ENCODE assay signal across 8 cellular contexts in the genomic region with DNA sequence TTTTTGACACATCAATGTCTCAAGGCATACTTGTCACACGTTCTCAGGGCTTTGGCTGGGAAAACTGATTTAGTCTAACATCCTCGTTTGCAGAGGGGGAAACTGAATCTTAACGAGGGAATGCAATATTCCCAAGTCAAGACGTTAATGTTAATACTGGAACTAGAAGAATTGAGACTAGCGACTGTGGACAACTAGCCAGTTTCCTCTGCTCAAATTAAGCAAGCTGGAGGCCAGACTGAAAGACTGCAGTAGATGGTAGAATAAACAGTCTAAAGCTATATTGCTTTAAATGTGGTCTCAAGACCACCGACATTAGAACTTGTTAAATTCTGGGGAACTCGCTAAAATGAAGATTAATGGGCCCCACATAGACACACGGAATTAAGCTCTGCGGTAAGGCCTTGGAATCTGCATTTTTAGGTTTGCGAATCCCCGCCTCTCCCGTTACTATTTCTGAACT. TPM values are rescaled to one million over a fixed set of nuclear protein-coding genes. Genes with fewer than 3 reads are reported as not detected.
DNase-seq lines count a peak whose midpoint lies in the region; ATAC-seq lines count a peak whose summit lies in the region.

No MANE protein-coding gene starts in this region.

- H3K27ac ChIP-seq in iPS-20b (ENCODE audit: low read length) = peak overlapping the region; percentile 33
- peak overlapping the region; percentile 81 for H3K27ac ChIP-seq in subcutaneous abdominal adipose tissue (ENCODE audit: low read depth, low read length)

- H3K27ac Mint-ChIP-seq in activated naive CD8-positive, alpha-beta T cell treated with anti-CD3 and anti-CD28 coated beads for 36 hours = peak overlapping the region; percentile 96

- peak overlapping the region; percentile 98 for H3K9ac ChIP-seq in iPS-20b (ENCODE audit: low read depth, low read length)
- peak overlapping the region; percentile 3 to 98 (median 83) for H3K9ac ChIP-seq in subcutaneous abdominal adipose tissue (ENCODE audit: low read length in 5 of 5)

- H3K4me3 ChIP-seq in iPS-20b (ENCODE audit: low read length) = peak overlapping the region; percentile 87
- peak overlapping the region; percentile 83 to 96 (median 94) for H3K4me3 ChIP-seq in subcutaneous abdominal adipose tissue (ENCODE audit: low read depth in 1 of 5, low read length in 5 of 5)

- peaks cover 28% of the 10 kb centered on the region for H3K36me3 Mint-ChIP-seq in activated naive CD8-positive, alpha-beta T cell treated with anti-CD3 and anti-CD28 coated beads for 36 hours

- H3K36me3 ChIP-seq in iPS-20b (ENCODE audit: insufficient read depth, low read depth, low read length) (peaks cover 32% of the 10 kb centered on the region), subcutaneous abdominal adipose tissue (ENCODE audit: control insufficient read depth in 5 of 5, insufficient read depth in 5 of 5, low read length in 5 of 5) (peaks cover 13 to 19% (median 16%) of the 10 kb centered on the region in 5 donors)

- peak; percentile 3 for ATAC-seq in GM18498 (IDR thresholded peaks at IDR 0.05; ENCODE audit: unreplicated experiment)
- peak; percentile 1 for ATAC-seq in HG03064 (IDR thresholded peaks at IDR 0.05; ENCODE audit: low read depth, unreplicated experiment)
- ATAC-seq in HG03378 (IDR thresholded peaks at IDR 0.05; ENCODE audit: unreplicated experiment) = no peak
- ATAC-seq in GM18861 (IDR thresholded peaks at IDR 0.05; ENCODE audit: unreplicated experiment) = no peak
- ATAC-seq in GM18517 (IDR thresholded peaks at IDR 0.05; ENCODE audit: unreplicated experiment) = no peak

- H3K9me3 Mint-ChIP-seq in activated naive CD8-positive, alpha-beta T cell treated with anti-CD3 and anti-CD28 coated beads for 36 hours = no peaks in the 10 kb centered on the region

- DNase-seq in activated naive CD8-positive, alpha-beta T cell treated with anti-CD3 and anti-CD28 coated beads for 36 hours = no peak

- no peaks in the 10 kb centered on the region for H3K27me3 Mint-ChIP-seq in activated naive CD8-positive, alpha-beta T cell treated with anti-CD3 and anti-CD28 coated beads for 36 hours

- H3K27me3 ChIP-seq in iPS-20b (ENCODE audit: insufficient read depth, low read length) (peaks cover 9% of the 10 kb centered on the region), subcutaneous abdominal adipose tissue (ENCODE audit: control insufficient read depth in 5 of 5, insufficient read depth in 4 of 5, low read length in 5 of 5) (no peaks in the 10 kb centered on the region)

- H3K9me3 ChIP-seq in iPS-20b (ENCODE audit: insufficient read depth, low read depth, low read length) (no peaks in the 10 kb centered on the region), subcutaneous abdominal adipose tissue (ENCODE audit: control insufficient read depth in 5 of 5, low read length in 5 of 5) (no peaks in the 10 kb centered on the region)

- H3K4me1 Mint-ChIP-seq in activated naive CD8-positive, alpha-beta T cell treated with anti-CD3 and anti-CD28 coated beads for 36 hours = peaks cover 28% of the 10 kb centered on the region

- H3K4me3 Mint-ChIP-seq in activated naive CD8-positive, alpha-beta T cell treated with anti-CD3 and anti-CD28 coated beads for 36 hours = peak overlapping the region; percentile 100

- H3K4me1 ChIP-seq in iPS-20b (ENCODE audit: insufficient read depth, low read length) = peaks cover 6% of the 10 kb centered on the region; the same call in 1 of the 2 replicates
- peaks cover 0 to 26% (median 25%) of the 10 kb centered on the region in 5 donors for H3K4me1 ChIP-seq in subcutaneous abdominal adipose tissue (ENCODE audit: control insufficient read depth in 5 of 5, insufficient read depth in 5 of 5, low read length in 5 of 5)

RNA-seq across cellular contexts. Expression of a gene that starts 0.6 kb away (rescaled TPM):
- total RNA-seq in activated naive CD8-positive, alpha-beta T cell treated with anti-CD3 and anti-CD28 coated beads for 36 hours = 100 to 1,000 TPM; 153 to 159 TPM

RNA-seq across cellular contexts. Expression of a gene that starts 49.8 kb away (rescaled TPM):
- total RNA-seq in activated naive CD8-positive, alpha-beta T cell treated with anti-CD3 and anti-CD28 coated beads for 36 hours = 10 to 100 TPM; 14.7 to 14.8 TPM

Comparison
In these comparisons a context has a peak if more than half of its experiments do, and no peak if none do; other contexts are left out.
1. ATAC-seq: peak in GM18498 (single experiment) and HG03064 (single experiment); none in HG03378 (single experiment), GM18861 (single experiment) and GM18517 (single experiment).